9 cellular contexts compared by ENCODE assay signal in genomic region chr2:38722271-38723115, GRCh38. TPM values are rescaled to one million over a fixed set of nuclear protein-coding genes. Genes with fewer than 3 reads are reported as not detected.
DNase-seq lines count a peak whose midpoint lies in the region; ATAC-seq and TF ChIP-seq lines count a peak whose summit lies in the region.
"Had no signal": no experiment of that assay in that cellular context is flagged by ENCODE, and none has a peak within 500 bp of the region (broad histone marks: within the 10 kb centered on the region; RNA-seq: fewer than 3 reads in every experiment).

No MANE protein-coding gene starts in this region.

- H3K9me3 ChIP-seq in left ventricle myocardium inferior (replicated peaks), result no peaks in the 10 kb centered on the region
- no peaks in the 10 kb centered on the region for H3K9me3 ChIP-seq in upper lobe of right lung

- POLR2A ChIA-PET in T-cell (lab: Charles Lee), result interaction anchor here (0.6 to 0.7 kb wide), 3 partner anchors 15 to 211 kb away, joined by 3 to 6 read pairs (median 3); partner anchors contain the start of gene GALM (in 1 of the 2)

- H3K9me3 Mint-ChIP-seq in T-cell, result peaks cover 0 to 4% (median 3%) of the 10 kb centered on the region in 3 donors

- H3K27ac Mint-ChIP-seq in T-cell, result peak overlapping the region; percentile 82 to 94

- peak overlapping the region; percentile 88 for H3K27ac ChIP-seq in left ventricle myocardium inferior (replicated peaks)
- H3K27ac ChIP-seq in upper lobe of right lung, result peak overlapping the region; percentile 11
- H3K27ac ChIP-seq: VCaP had no signal

- H3K27me3 Mint-ChIP-seq in T-cell, result no peaks in the 10 kb centered on the region

- TF ChIP-seq CTCF in AG09309 (IDR thresholded peaks at IDR 0.05; ENCODE audit: control insufficient read depth, insufficient read depth, low read depth, low read length, missing control alignments), result peak; percentile 13
- no peak for TF ChIP-seq CTCF in left ventricle myocardium inferior (IDR thresholded peaks at IDR 0.05; ENCODE audit: borderline replicate concordance)
- TF ChIP-seq CTCF in upper lobe of right lung (IDR thresholded peaks at IDR 0.05), result no peak

- peak overlapping the region; percentile 26 to 73 (median 42) for H3K4me3 Mint-ChIP-seq in T-cell

- ATAC-seq in GM21515 (IDR thresholded peaks at IDR 0.05; ENCODE audit: unreplicated experiment), result peak; percentile 44
- ATAC-seq in T-cell (replicated peaks in 1 of 4), result peak; percentile 70 to 75 (median 74)
- ATAC-seq in upper lobe of right lung, result no peak

- peaks cover 16% of the 10 kb centered on the region for H3K36me3 Mint-ChIP-seq in T-cell

- peaks cover 30 to 51% (median 39%) of the 10 kb centered on the region in 3 donors for H3K4me1 Mint-ChIP-seq in T-cell

- intact Hi-C loops in left ventricle myocardium inferior (cut with micrococcal nuclease), result no loop called here
- intact Hi-C loops in upper lobe of right lung (cut with DNase I), result no loop called here

- CTCF ChIA-PET in T-cell (lab: Charles Lee), result interaction anchor here (0.6 to 6.8 kb wide), 8 partner anchors 32 to 141 kb away, joined by 3 to 96 read pairs (median 4); no protein-coding TSS in a partner anchor

- DNase-seq in AG09309 (ENCODE audit: low read depth) (no peak), T-cell (peak in 5 of 34 experiments; percentile 13 to 33 (median 25)), left ventricle myocardium inferior (no peak), upper lobe of right lung (no peak), NCI-H2171 (lab: John Stamatoyannopoulos, UW) (no peak), SIG-M5 (lab: John Stamatoyannopoulos, UW) (no peak), GF-D8 (lab: John Stamatoyannopoulos, UW) (no peak)

- H3K27me3 ChIP-seq in left ventricle myocardium inferior (ENCODE audit: low read depth) (no peaks in the 10 kb centered on the region), upper lobe of right lung (no peaks in the 10 kb centered on the region)

- H3K4me3 ChIP-seq in AG09309 (ENCODE audit: control insufficient read depth, low read depth, low read length) (no peak overlapping the region), left ventricle myocardium inferior (peak overlapping the region; percentile 14), upper lobe of right lung (no peak overlapping the region)

- peaks cover 42% of the 10 kb centered on the region for H3K4me1 ChIP-seq in left ventricle myocardium inferior
- H3K4me1 ChIP-seq in upper lobe of right lung, result peaks cover 11% of the 10 kb centered on the region

- H3K36me3 ChIP-seq in left ventricle myocardium inferior (no peaks in the 10 kb centered on the region), upper lobe of right lung (no peaks in the 10 kb centered on the region)

RNA-seq across cellular contexts. Expression of gene SRSF7, which starts 28.7 kb away (rescaled TPM):
- total RNA-seq in T-cell, result 100 to 1,000 TPM; 252 to 649 (median 265) TPM
- 50.5 TPM for total RNA-seq in left ventricle myocardium inferior
- total RNA-seq in upper lobe of right lung, result 112 TPM

RNA-seq across cellular contexts. Expression of gene GEMIN6, which starts 55.5 kb away (rescaled TPM):
- total RNA-seq in T-cell (10 to 100 TPM in 3 of 5 donors, 1 to 10 TPM in 2; 4.2 to 16.3 (median 11.8) TPM), left ventricle myocardium inferior (7.3 TPM), upper lobe of right lung (10.6 TPM)

RNA-seq across cellular contexts. Expression of gene GALM, which starts 56.6 kb away (rescaled TPM):
- total RNA-seq in T-cell, result 10 to 100 TPM; 14.3 to 29.4 (median 17.3) TPM
- total RNA-seq in left ventricle myocardium inferior, result 14.4 TPM
- total RNA-seq in upper lobe of right lung, result 14.7 TPM
